ENCODE assay signal across 17 cellular contexts in the genomic region with DNA sequence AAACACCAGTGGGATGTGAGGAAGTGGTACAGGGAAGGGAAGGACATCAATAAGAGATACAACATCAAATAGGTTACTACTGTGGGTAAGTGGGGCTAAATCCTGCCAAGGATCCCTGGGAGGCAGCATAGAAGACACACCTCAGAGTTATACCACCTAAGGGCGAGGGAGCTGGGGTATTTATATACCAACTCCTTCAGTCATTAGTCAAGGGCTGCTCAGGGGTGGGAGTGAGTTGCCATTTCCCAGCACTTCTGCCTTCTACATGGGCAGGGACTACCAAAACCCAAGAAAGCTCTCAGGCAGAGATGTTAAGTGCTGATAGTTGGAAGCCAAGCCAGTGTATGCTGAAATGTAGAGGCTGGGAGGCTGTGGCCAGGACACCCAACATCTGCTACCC. TPM values are rescaled to one million over a fixed set of nuclear protein-coding genes. Genes with fewer than 3 reads are reported as not detected.
DNase-seq lines count a peak whose midpoint lies in the region; ATAC-seq and TF ChIP-seq lines count a peak whose summit lies in the region.
"Had no signal": no experiment of that assay in that cellular context is flagged by ENCODE, and none has a peak within 500 bp of the region (broad histone marks: within the 10 kb centered on the region; RNA-seq: fewer than 3 reads in every experiment).

No MANE protein-coding gene starts in this region.

- H3K14ac ChIP-seq in trophoblast cell (ENCODE audit: low read length), result peak overlapping the region; percentile 28

- H3K27ac Mint-ChIP-seq in mesothelial cell of epicardium, result no peak overlapping the region
- H3K27ac Mint-ChIP-seq in activated CD8-positive, alpha-beta T cell treated with anti-CD3 and anti-CD28 coated beads, Interleukin-2, amount 10 ng/mL, durations not matched to agents 7 days and 5 days, result no peak overlapping the region
- H3K27ac Mint-ChIP-seq: CD4-positive, CD25-positive, alpha-beta regulatory T cell; CD8-positive, alpha-beta T cell had no signal

- no peak overlapping the region for H3K9ac ChIP-seq in trophoblast cell (ENCODE audit: low read length)

- no peak overlapping the region for H3K18ac ChIP-seq in trophoblast cell (ENCODE audit: low read length)

- no peaks in the 10 kb centered on the region for H3K27me3 Mint-ChIP-seq in mesothelial cell of epicardium (ENCODE audit: low read depth)
- peaks cover 12% of the 10 kb centered on the region for H3K27me3 Mint-ChIP-seq in activated CD8-positive, alpha-beta T cell treated with anti-CD3 and anti-CD28 coated beads, Interleukin-2, amount 10 ng/mL, durations not matched to agents 7 days and 5 days (ENCODE audit: low read depth)

- peak overlapping the region; percentile 52 for H4K8ac ChIP-seq in trophoblast cell (ENCODE audit: low read depth, low read length)

- H3K4me3 Mint-ChIP-seq in mesothelial cell of epicardium, result no peak overlapping the region
- H3K4me3 Mint-ChIP-seq in activated CD8-positive, alpha-beta T cell treated with anti-CD3 and anti-CD28 coated beads, Interleukin-2, amount 10 ng/mL, durations not matched to agents 7 days and 5 days, result no peak overlapping the region
- H3K4me3 Mint-ChIP-seq: CD4-positive, CD25-positive, alpha-beta regulatory T cell; CD8-positive, alpha-beta T cell had no signal

- no CpG with 5 or more reads among the region's 1 CpG for WGBS in trophoblast cell (ENCODE audit: extremely low coverage, insufficient coverage, insufficient read length)
- WGBS in aorta, 2 donors, result 68 to 87% methylated on average over 1 of the region's 1 CpG

- H3K27me3 ChIP-seq in ascending aorta, result no peaks in the 10 kb centered on the region
- no peaks in the 10 kb centered on the region for H3K27me3 ChIP-seq in trophoblast cell (ENCODE audit: insufficient read depth, low read length)
- H3K27me3 ChIP-seq in aorta (ENCODE audit: control insufficient read depth in 1 of 2, insufficient read depth in 2 of 2, low read length in 1 of 2), result no peaks in the 10 kb centered on the region

- H3K79me1 ChIP-seq in trophoblast cell (ENCODE audit: low read length), result peaks cover 30% of the 10 kb centered on the region

- ATAC-seq in aorta (ENCODE audit: low FRiP score) (no peak), HG02973 (IDR thresholded peaks at IDR 0.05; ENCODE audit: unreplicated experiment) (no peak)
- no peak for ATAC-seq in activated CD8-positive, alpha-beta T cell treated with anti-CD3 and anti-CD28 coated beads, Interleukin-2, amount 10 ng/mL, durations not matched to agents 7 days and 5 days
- ATAC-seq: CD8-positive, alpha-beta T cell had no signal

- H3K23ac ChIP-seq in trophoblast cell (ENCODE audit: low read length), result no peak overlapping the region

- H3K9me3 ChIP-seq in ascending aorta, result no peaks in the 10 kb centered on the region
- no peaks in the 10 kb centered on the region for H3K9me3 ChIP-seq in trophoblast cell (ENCODE audit: insufficient read depth, low read depth, low read length)
- H3K9me3 ChIP-seq in aorta (ENCODE audit: control insufficient read depth, low read length), result no peaks in the 10 kb centered on the region
- H3K9me3 ChIP-seq: Caco-2 had no signal

- H2BK12ac ChIP-seq in trophoblast cell (ENCODE audit: low read length), result peak overlapping the region; percentile 69

- H3K4me3 ChIP-seq in ascending aorta (no peak overlapping the region), trophoblast cell (ENCODE audit: low read depth, low read length) (no peak overlapping the region), aorta (ENCODE audit: low read length in 2 of 2) (no peak overlapping the region)

- H3K27ac ChIP-seq in ascending aorta (peak overlapping the region; percentile 45 to 68), trophoblast cell (ENCODE audit: low read depth, low read length) (no peak overlapping the region), aorta (ENCODE audit: low read depth in 1 of 2, low read length in 2 of 2) (peak overlapping the region; percentile 44 to 65)

- H3K4me1 ChIP-seq in ascending aorta, result peaks cover 0 to 4% of the 10 kb centered on the region in 2 donors
- H3K4me1 ChIP-seq in trophoblast cell (ENCODE audit: control insufficient read depth in 1 of 2, insufficient read depth in 2 of 2, low read length in 2 of 2), result peaks cover 20 to 26% of the 10 kb centered on the region in 2 experiments
- no peaks in the 10 kb centered on the region for H3K4me1 ChIP-seq in aorta (ENCODE audit: control insufficient read depth in 1 of 2, insufficient read depth in 2 of 2, low read length in 2 of 2)

- no peaks in the 10 kb centered on the region for H3K36me3 Mint-ChIP-seq in mesothelial cell of epicardium
- no peaks in the 10 kb centered on the region for H3K36me3 Mint-ChIP-seq in activated CD8-positive, alpha-beta T cell treated with anti-CD3 and anti-CD28 coated beads, Interleukin-2, amount 10 ng/mL, durations not matched to agents 7 days and 5 days (ENCODE audit: low read depth)
- H3K36me3 Mint-ChIP-seq: CD4-positive, CD25-positive, alpha-beta regulatory T cell; CD8-positive, alpha-beta T cell had no signal

- CTCF ChIA-PET in activated CD8-positive, alpha-beta T cell treated with anti-CD3 and anti-CD28 coated beads, Interleukin-2, amount 10 ng/mL, durations not matched to agents 7 days and 5 days (lab: Charles Lee), result no interaction called here

- DNase-seq in ascending aorta (ENCODE audit: low spot score in 2 of 2), result no peak
- DNase-seq in trophoblast cell, result no peak
- DNase-seq in aorta, result no peak
- DNase-seq in mesothelial cell of epicardium (ENCODE audit: low spot score in 2 of 2, unreplicated experiment in 2 of 2), result no peak
- DNase-seq in activated CD8-positive, alpha-beta T cell treated with anti-CD3 and anti-CD28 coated beads, Interleukin-2, amount 10 ng/mL, durations not matched to agents 7 days and 5 days, result no peak
- DNase-seq: C1 segment of cervical spinal cord; Caco-2; CD4-positive, CD25-positive, alpha-beta regulatory T cell; CD8-positive, alpha-beta T cell; DMS153; DND-41; GOT3; H7; HCEC 1CT had no signal

- H2AFZ ChIP-seq in trophoblast cell (ENCODE audit: insufficient read depth, low read length, poor library complexity), result no peak overlapping the region

- peaks cover 41% of the 10 kb centered on the region for H3K4me1 Mint-ChIP-seq in mesothelial cell of epicardium
- no peaks in the 10 kb centered on the region for H3K4me1 Mint-ChIP-seq in activated CD8-positive, alpha-beta T cell treated with anti-CD3 and anti-CD28 coated beads, Interleukin-2, amount 10 ng/mL, durations not matched to agents 7 days and 5 days (ENCODE audit: low read depth)
- H3K4me1 Mint-ChIP-seq: CD4-positive, CD25-positive, alpha-beta regulatory T cell had no signal

- H2BK5ac ChIP-seq in trophoblast cell (ENCODE audit: low read depth, low read length, poor library complexity), result no peak overlapping the region

- no peak overlapping the region for H3K4me2 ChIP-seq in trophoblast cell (ENCODE audit: low read length)

- peaks cover 3% of the 10 kb centered on the region for H3K9me3 Mint-ChIP-seq in mesothelial cell of epicardium
- no peaks in the 10 kb centered on the region for H3K9me3 Mint-ChIP-seq in activated CD8-positive, alpha-beta T cell treated with anti-CD3 and anti-CD28 coated beads, Interleukin-2, amount 10 ng/mL, durations not matched to agents 7 days and 5 days (ENCODE audit: insufficient read depth)
- H3K9me3 Mint-ChIP-seq: CD8-positive, alpha-beta T cell had no signal

- H4K12ac ChIP-seq in trophoblast cell (ENCODE audit: low read depth, low read length), result no peak overlapping the region

- peak overlapping the region; percentile 59 for H4K91ac ChIP-seq in trophoblast cell (ENCODE audit: low read depth, low read length)

- POLR2A ChIA-PET in activated CD8-positive, alpha-beta T cell treated with anti-CD3 and anti-CD28 coated beads, Interleukin-2, amount 10 ng/mL, durations not matched to agents 7 days and 5 days (lab: Charles Lee), result no interaction called here

- H3K36me3 ChIP-seq in ascending aorta (no peaks in the 10 kb centered on the region), trophoblast cell (ENCODE audit: control insufficient read depth in 1 of 2, insufficient read depth in 2 of 2, low read length in 2 of 2) (no peaks in the 10 kb centered on the region), aorta (ENCODE audit: control insufficient read depth in 1 of 2, insufficient read depth in 2 of 2, low read length in 1 of 2) (no peaks in the 10 kb centered on the region)

- peak overlapping the region; percentile 49 for H2AK5ac ChIP-seq in trophoblast cell (ENCODE audit: low read length)

- TF ChIP-seq CTCF in ascending aorta (IDR thresholded peaks at IDR 0.05) (no peak), mesothelial cell of epicardium (IDR thresholded peaks at IDR 0.05; ENCODE audit: unreplicated experiment) (no peak)

- peaks cover 3% of the 10 kb centered on the region for H3K79me2 ChIP-seq in trophoblast cell (ENCODE audit: control insufficient read depth, insufficient read depth, low read length, poor library complexity)

- intact Hi-C loops in ascending aorta (cut with DNase I) (loop anchor here (5.0 to 10.0 kb wide), 2 partner anchors 83 to 429 kb away; no protein-coding TSS in a partner anchor), aorta (cut with DNase I) (loop anchor here in 1 of 2 donors (10.0 kb wide), 1 partner anchor 99 kb away; the partner anchor contains the start of gene TANC2)

- H2BK120ac ChIP-seq in trophoblast cell (ENCODE audit: insufficient read depth, low read length, poor library complexity), result no peak overlapping the region

- no peak overlapping the region for H3K4ac ChIP-seq in trophoblast cell (ENCODE audit: low read depth, low read length)

RNA-seq across cellular contexts. Expression of gene MARCHF10, which starts 57.5 kb away (rescaled TPM):
- total RNA-seq in ascending aorta, result not detected
- polyA plus RNA-seq in trophoblast cell (2013), result 0.62 and 0.69 TPM in 2 replicates
- total RNA-seq in aorta, result not detected
- not detected for polyA plus RNA-seq in aorta
- total RNA-seq in mesothelial cell of epicardium, result 0.18 to 1.1 TPM (median 0.53 TPM) in 3 replicates
- total RNA-seq in activated CD8-positive, alpha-beta T cell treated with anti-CD3 and anti-CD28 coated beads, Interleukin-2, amount 10 ng/mL, durations not matched to agents 7 days and 5 days, result not detected
- total RNA-seq: A172; A673; Caco-2; CD4-positive, CD25-positive, alpha-beta regulatory T cell; CD8-positive, alpha-beta T cell had no signal
